Comparison of ENCODE assay signal across 8 cellular contexts in genomic region chr18:9102391-9103216, GRCh38. TPM values are rescaled to one million over a fixed set of nuclear protein-coding genes. Genes with fewer than 3 reads are reported as not detected.
DNase-seq lines count a peak whose midpoint lies in the region; ATAC-seq and TF ChIP-seq lines count a peak whose summit lies in the region.

NDUFV2 (plus strand) TSS chr18:9102699; CDS start chr18:9102744, 45 bp downstream.

- TF ChIP-seq POLR2A in GM19193 (IDR thresholded peaks at IDR 0.05; ENCODE audit: extremely low read depth, insufficient read depth, insufficient read length), result peak; percentile 85

- peak; percentile 94 for ATAC-seq in HG03432 (IDR thresholded peaks at IDR 0.05; ENCODE audit: unreplicated experiment)

- DNase-seq in AML-193 (lab: John Stamatoyannopoulos, UW) (peak; percentile 87 to 88), NCI-H460 (ENCODE audit: extremely low read depth, low read depth) (peak; percentile 89), cerebellar cortex (ENCODE audit: low spot score) (peak; percentile 95), islet precursor cell (peak; percentile 98)
- DNase-seq in activated CD4-positive, CD25-positive, alpha-beta regulatory T cell treated with anti-CD3 and anti-CD28 coated beads, Interleukin-2, amount 50 U/mL, for 72 hours, result peak; percentile 99
- peak; percentile 96 for DNase-seq in stimulated activated CD4-positive, alpha-beta T cell treated with anti-CD3 and anti-CD28 coated beads, Interleukin-12 subunit alpha, Interleukin-12 subunit beta, amount 100 ng/mL, for 4 hours

RNA-seq across cellular contexts. Expression of gene NDUFV2, which starts in this region (rescaled TPM):
- total RNA-seq in NCI-H460 (2014; rRNA removed; shearing (Covaris generic)), result 128 and 160 TPM in 2 replicates
- 189 and 212 TPM in 2 replicates for polyA plus RNA-seq in NCI-H460 (2014; cell fraction: nucleus; rRNA removed)

Comparison
In these comparisons a context has a peak if more than half of its experiments do, and no peak if none do; other contexts are left out.
1. Peak in every context shown above with its lines: DNase-seq and ATAC-seq.